ENCODE assay signal across 1 cellular context in the genomic region with DNA sequence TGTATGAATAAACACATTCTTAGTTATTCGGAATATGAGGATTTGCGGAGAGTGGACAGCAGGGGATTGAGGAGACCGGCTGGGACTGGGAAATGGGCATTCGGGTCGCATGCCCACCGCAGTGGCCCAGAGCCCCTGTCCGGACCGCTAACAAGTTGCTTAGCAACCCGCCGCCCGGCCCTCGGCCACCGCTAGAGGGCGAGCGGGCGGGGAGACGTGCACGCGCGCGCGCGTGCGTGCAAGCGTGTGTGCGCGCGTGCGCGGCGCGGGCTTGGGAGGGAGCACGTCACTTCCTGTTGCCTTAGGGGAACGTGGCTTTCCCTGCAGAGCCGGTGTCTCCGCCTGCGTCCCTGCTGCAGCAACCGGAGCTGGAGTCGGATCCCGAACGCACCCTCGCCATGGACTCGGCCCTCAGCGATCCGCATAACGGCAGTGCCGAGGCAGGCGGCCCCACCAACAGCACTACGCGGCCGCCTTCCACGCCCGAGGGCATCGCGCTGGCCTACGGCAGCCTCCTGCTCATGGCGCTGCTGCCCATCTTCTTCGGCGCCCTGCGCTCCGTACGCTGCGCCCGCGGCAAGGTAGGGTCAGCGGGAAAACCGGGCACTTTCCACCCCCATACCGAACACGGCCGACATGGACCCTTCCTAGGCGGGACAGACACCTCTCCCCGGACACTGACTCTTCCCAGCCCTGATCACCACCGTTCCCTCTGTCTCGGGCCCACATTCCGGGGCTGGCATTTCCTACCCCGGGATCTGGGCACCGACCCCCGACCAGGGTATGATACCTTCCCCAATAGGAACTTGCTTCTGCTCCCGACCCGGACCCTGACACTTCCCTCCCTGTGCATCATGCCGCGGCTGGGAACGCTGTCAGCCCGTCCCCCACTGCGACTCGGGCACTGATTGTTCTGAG.
TF ChIP-seq lines count a peak whose summit lies in the region.

A gene with protein sequence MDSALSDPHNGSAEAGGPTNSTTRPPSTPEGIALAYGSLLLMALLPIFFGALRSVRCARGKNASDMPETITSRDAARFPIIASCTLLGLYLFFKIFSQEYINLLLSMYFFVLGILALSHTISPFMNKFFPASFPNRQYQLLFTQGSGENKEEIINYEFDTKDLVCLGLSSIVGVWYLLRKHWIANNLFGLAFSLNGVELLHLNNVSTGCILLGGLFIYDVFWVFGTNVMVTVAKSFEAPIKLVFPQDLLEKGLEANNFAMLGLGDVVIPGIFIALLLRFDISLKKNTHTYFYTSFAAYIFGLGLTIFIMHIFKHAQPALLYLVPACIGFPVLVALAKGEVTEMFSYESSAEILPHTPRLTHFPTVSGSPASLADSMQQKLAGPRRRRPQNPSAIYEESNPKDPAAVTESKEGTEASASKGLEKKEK (plus strand): TSS at position 289 of the 918 bp plus-strand sequence. CDS start 110 bp downstream, at position 399.

TF ChIP-seq in K562, 482 proteins besides CTCF, POLR2A, EP300 and RAD21 (continued from another document and continues in another):
- TF ChIP-seq, protein P1, sequence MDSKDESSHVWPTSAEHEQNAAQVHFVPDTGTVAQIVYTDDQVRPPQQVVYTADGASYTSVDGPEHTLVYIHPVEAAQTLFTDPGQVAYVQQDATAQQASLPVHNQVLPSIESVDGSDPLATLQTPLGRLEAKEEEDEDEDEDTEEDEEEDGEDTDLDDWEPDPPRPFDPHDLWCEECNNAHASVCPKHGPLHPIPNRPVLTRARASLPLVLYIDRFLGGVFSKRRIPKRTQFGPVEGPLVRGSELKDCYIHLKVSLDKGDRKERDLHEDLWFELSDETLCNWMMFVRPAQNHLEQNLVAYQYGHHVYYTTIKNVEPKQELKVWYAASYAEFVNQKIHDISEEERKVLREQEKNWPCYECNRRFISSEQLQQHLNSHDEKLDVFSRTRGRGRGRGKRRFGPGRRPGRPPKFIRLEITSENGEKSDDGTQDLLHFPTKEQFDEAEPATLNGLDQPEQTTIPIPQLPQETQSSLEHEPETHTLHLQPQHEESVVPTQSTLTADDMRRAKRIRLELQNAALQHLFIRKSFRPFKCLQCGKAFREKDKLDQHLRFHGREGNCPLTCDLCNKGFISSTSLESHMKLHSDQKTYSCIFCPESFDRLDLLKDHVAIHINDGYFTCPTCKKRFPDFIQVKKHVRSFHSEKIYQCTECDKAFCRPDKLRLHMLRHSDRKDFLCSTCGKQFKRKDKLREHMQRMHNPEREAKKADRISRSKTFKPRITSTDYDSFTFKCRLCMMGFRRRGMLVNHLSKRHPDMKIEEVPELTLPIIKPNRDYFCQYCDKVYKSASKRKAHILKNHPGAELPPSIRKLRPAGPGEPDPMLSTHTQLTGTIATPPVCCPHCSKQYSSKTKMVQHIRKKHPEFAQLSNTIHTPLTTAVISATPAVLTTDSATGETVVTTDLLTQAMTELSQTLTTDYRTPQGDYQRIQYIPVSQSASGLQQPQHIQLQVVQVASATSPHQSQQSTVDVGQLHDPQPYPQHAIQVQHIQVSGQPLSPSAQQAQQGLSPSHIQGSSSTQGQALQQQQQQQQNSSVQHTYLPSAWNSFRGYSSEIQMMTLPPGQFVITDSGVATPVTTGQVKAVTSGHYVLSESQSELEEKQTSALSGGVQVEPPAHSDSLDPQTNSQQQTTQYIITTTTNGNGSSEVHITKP (IDR thresholded peaks at IDR 0.05; ENCODE audit: partially characterized antibody): no peak
- TF ChIP-seq ZBTB17 (CRISPR knock-in tag; IDR thresholded peaks at IDR 0.05) (peak; percentile 43; the same call in 1 of the 2 replicates), PHF8 (IDR thresholded peaks at IDR 0.05; ENCODE audit: borderline replicate concordance, low read length) (peak; percentile 96; the same call in 1 of the 2 replicates), MAFG (tag; conservative IDR thresholded peaks at IDR 0.05) (no peak), C11orf30 (IDR thresholded peaks at IDR 0.05; ENCODE audit: low read depth) (peak; percentile 25; the same call in 1 of the 2 replicates), ZNF695 (CRISPR knock-in tag; IDR thresholded peaks at IDR 0.05) (no peak), SIN3B (IDR thresholded peaks at IDR 0.05; ENCODE audit: low read depth) (peak; percentile 37; the same call in 1 of the 2 replicates), SIN3A (IDR thresholded peaks at IDR 0.05; ENCODE audit: borderline replicate concordance in 2 of 2, control insufficient read depth in 1 of 2, low read depth in 2 of 2, low read length in 2 of 2) (peak; percentile 63 to 89; a peak in 2 of 4 replicates), MYBL2 (IDR thresholded peaks at IDR 0.05; ENCODE audit: low read depth) (no peak), MYBL2 (CRISPR knock-in tag; IDR thresholded peaks at IDR 0.05; ENCODE audit: borderline replicate concordance) (no peak), NUFIP1 (IDR thresholded peaks at IDR 0.05; ENCODE audit: partially characterized antibody) (no peak), PHB (CRISPR knock-in tag; IDR thresholded peaks at IDR 0.05) (no peak), NELFE (IDR thresholded peaks at IDR 0.05; ENCODE audit: insufficient read depth, insufficient read length) (no peak), TAF9B (IDR thresholded peaks at IDR 0.05; ENCODE audit: partially characterized antibody) (peak; percentile 23), TAF7 (tag; IDR thresholded peaks at IDR 0.05) (no peak), SREBF2 (CRISPR knock-in tag; IDR thresholded peaks at IDR 0.05) (no peak), ZKSCAN3 (CRISPR knock-in tag; IDR thresholded peaks at IDR 0.05) (no peak), ETS2 (tag; IDR thresholded peaks at IDR 0.05; ENCODE audit: borderline replicate concordance, poor library complexity, severe bottlenecking) (peak; percentile 51), TBP (optimal IDR thresholded peaks at IDR 0.05; ENCODE audit: low read depth, low read length) (peak; percentile 84), POLR2H (tag; IDR thresholded peaks at IDR 0.05; ENCODE audit: low read depth) (peak; percentile 60; the same call in 1 of the 2 replicates), ZNF133 (CRISPR knock-in tag; IDR thresholded peaks at IDR 0.05) (no peak), ZNF124 (CRISPR knock-in tag; IDR thresholded peaks at IDR 0.05) (no peak), CC2D1A (IDR thresholded peaks at IDR 0.05) (no peak), PPARD (CRISPR knock-in tag; IDR thresholded peaks at IDR 0.05) (no peak), ZKSCAN8 (CRISPR knock-in tag; IDR thresholded peaks at IDR 0.05) (peak; percentile 72; the same call in 1 of the 2 replicates), BRCA1 (IDR thresholded peaks at IDR 0.05) (no peak), BRCA1 (CRISPR knock-in tag; IDR thresholded peaks at IDR 0.05) (no peak), SMARCE1 (IDR thresholded peaks at IDR 0.05) (no peak), U2AF1 (optimal IDR thresholded peaks at IDR 0.05; ENCODE audit: low read depth, low read length) (peak; percentile 50), RFX5 (IDR thresholded peaks at IDR 0.05; ENCODE audit: low read depth, low read length) (no peak), ZNF436 (CRISPR knock-in tag; IDR thresholded peaks at IDR 0.05) (no peak), ADNP (tag; IDR thresholded peaks at IDR 0.05) (no peak), POLR2AphosphoS2 (IDR thresholded peaks at IDR 0.05; ENCODE audit: low read length) (peak; percentile 49; the same call in 1 of the 2 replicates), E2F3 (CRISPR knock-in tag; IDR thresholded peaks at IDR 0.05) (no peak)
- TF ChIP-seq, protein P2, sequence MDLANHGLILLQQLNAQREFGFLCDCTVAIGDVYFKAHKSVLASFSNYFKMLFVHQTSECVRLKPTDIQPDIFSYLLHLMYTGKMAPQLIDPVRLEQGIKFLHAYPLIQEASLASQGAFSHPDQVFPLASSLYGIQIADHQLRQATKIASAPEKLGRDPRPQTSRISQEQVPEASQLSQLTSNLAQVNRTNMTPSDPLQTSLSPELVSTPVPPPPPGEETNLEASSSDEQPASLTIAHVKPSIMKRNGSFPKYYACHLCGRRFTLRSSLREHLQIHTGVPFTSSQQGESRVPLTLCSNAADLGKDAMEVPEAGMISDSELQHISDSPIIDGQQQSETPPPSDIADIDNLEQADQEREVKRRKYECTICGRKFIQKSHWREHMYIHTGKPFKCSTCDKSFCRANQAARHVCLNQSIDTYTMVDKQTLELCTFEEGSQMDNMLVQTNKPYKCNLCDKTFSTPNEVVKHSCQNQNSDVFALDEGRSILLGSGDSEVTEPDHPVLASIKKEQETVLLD (IDR thresholded peaks at IDR 0.05): 0 out of 2 replicates have a peak, but pooled peaks have one; percentile 47
- TF ChIP-seq, protein P3, sequence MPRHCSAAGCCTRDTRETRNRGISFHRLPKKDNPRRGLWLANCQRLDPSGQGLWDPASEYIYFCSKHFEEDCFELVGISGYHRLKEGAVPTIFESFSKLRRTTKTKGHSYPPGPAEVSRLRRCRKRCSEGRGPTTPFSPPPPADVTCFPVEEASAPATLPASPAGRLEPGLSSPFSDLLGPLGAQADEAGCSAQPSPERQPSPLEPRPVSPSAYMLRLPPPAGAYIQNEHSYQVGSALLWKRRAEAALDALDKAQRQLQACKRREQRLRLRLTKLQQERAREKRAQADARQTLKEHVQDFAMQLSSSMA (CRISPR knock-in tag; IDR thresholded peaks at IDR 0.05): no peak
- TF ChIP-seq, protein P4, sequence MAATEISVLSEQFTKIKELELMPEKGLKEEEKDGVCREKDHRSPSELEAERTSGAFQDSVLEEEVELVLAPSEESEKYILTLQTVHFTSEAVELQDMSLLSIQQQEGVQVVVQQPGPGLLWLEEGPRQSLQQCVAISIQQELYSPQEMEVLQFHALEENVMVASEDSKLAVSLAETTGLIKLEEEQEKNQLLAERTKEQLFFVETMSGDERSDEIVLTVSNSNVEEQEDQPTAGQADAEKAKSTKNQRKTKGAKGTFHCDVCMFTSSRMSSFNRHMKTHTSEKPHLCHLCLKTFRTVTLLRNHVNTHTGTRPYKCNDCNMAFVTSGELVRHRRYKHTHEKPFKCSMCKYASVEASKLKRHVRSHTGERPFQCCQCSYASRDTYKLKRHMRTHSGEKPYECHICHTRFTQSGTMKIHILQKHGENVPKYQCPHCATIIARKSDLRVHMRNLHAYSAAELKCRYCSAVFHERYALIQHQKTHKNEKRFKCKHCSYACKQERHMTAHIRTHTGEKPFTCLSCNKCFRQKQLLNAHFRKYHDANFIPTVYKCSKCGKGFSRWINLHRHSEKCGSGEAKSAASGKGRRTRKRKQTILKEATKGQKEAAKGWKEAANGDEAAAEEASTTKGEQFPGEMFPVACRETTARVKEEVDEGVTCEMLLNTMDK (IDR thresholded peaks at IDR 0.05; ENCODE audit: borderline replicate concordance, insufficient read depth, low read depth, low read length, poor library complexity, severe bottlenecking): peak; percentile 99
- TF ChIP-seq, protein P5, sequence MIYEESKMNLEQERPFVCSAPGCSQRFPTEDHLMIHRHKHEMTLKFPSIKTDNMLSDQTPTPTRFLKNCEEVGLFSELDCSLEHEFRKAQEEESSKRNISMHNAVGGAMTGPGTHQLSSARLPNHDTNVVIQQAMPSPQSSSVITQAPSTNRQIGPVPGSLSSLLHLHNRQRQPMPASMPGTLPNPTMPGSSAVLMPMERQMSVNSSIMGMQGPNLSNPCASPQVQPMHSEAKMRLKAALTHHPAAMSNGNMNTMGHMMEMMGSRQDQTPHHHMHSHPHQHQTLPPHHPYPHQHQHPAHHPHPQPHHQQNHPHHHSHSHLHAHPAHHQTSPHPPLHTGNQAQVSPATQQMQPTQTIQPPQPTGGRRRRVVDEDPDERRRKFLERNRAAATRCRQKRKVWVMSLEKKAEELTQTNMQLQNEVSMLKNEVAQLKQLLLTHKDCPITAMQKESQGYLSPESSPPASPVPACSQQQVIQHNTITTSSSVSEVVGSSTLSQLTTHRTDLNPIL (CRISPR knock-in tag; IDR thresholded peaks at IDR 0.05): no peak
- TF ChIP-seq, protein P6, sequence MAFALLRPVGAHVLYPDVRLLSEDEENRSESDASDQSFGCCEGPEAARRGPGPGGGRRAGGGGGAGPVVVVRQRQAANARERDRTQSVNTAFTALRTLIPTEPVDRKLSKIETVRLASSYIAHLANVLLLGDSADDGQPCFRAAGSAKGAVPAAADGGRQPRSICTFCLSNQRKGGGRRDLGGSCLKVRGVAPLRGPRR (CRISPR knock-in tag; IDR thresholded peaks at IDR 0.05): 0 out of 2 replicates have a peak, but pooled peaks have one; percentile 10
- TF ChIP-seq, protein P7, sequence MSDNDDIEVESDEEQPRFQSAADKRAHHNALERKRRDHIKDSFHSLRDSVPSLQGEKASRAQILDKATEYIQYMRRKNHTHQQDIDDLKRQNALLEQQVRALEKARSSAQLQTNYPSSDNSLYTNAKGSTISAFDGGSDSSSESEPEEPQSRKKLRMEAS (CRISPR knock-in tag; IDR thresholded peaks at IDR 0.05): peak; percentile 85
- TF ChIP-seq, protein P8, sequence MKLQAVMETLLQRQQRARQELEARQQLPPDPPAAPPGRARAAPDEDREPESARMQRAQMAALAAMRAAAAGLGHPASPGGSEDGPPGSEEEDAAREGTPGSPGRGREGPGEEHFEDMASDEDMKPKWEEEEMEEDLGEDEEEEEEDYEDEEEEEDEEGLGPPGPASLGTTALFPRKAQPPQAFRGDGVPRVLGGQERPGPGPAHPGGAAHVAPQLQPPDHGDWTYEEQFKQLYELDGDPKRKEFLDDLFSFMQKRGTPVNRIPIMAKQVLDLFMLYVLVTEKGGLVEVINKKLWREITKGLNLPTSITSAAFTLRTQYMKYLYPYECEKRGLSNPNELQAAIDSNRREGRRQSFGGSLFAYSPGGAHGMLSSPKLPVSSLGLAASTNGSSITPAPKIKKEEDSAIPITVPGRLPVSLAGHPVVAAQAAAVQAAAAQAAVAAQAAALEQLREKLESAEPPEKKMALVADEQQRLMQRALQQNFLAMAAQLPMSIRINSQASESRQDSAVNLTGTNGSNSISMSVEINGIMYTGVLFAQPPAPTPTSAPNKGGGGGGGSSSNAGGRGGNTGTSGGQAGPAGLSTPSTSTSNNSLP (IDR thresholded peaks at IDR 0.05; ENCODE audit: borderline replicate concordance, low read depth, low read length): no peak
- TF ChIP-seq, protein P9, sequence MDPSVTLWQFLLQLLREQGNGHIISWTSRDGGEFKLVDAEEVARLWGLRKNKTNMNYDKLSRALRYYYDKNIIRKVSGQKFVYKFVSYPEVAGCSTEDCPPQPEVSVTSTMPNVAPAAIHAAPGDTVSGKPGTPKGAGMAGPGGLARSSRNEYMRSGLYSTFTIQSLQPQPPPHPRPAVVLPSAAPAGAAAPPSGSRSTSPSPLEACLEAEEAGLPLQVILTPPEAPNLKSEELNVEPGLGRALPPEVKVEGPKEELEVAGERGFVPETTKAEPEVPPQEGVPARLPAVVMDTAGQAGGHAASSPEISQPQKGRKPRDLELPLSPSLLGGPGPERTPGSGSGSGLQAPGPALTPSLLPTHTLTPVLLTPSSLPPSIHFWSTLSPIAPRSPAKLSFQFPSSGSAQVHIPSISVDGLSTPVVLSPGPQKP (CRISPR knock-in tag; IDR thresholded peaks at IDR 0.05): no peak
